ENCODE assay signal across 14 cellular contexts in the genomic region with DNA sequence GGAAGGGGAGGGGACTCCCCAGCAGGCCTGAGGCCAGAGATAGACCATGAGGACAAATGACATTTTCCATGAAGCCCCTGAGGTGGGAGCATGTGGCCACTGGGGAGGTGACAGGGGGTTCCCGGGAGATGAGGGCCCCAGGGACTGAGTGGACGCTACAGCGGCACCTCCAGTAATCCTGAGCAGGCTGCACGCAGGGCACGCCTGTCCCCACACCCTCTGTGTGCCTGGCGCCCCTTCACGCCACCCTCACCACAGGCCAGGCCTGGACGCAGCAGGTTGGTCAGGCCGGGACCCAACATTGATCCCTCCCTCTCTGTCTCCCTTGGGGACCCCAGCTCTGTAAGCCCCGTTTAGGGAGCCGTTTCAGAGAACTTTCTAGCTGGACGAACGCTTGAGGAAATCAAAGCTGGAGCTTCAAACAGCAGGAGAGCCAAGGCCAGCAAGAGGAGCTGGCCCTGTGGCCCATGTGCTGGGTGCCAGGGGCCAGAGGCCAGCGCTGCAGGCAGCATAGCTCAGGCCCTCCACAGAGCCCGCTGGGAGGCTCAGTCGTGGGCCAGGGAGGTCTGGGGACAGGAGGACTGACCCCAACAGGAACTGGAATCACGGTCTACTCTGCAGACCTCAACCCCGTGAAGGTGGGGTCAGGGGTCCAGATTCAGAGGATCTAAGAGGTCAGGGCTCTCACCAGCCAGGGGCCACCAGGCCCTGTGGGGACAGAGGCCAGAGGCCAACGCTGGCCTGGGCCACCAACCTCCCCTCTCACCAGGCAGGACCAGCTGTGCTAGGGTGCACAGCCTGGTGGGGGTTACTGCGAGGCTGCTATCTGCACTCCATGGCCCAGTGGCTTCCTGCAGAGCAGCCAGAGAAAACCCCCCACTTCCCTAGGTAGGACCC. TPM values are rescaled to one million over a fixed set of nuclear protein-coding genes. Genes with fewer than 3 reads are reported as not detected.
DNase-seq lines count a peak whose midpoint lies in the region; ATAC-seq and TF ChIP-seq lines count a peak whose summit lies in the region.
"Had no signal": no experiment of that assay in that cellular context is flagged by ENCODE, and none has a peak within 500 bp of the region (broad histone marks: within the 10 kb centered on the region; RNA-seq: fewer than 3 reads in every experiment).

No MANE protein-coding gene starts in this region.

- DNase-seq in left ventricle myocardium inferior (no peak), Right ventricle myocardium inferior (ENCODE audit: missing footprints) (no peak), osteocyte (ENCODE audit: extremely low spot score, unreplicated experiment) (no peak), aorta (no peak), NCI-H1092 treated with DMSO at 0.1 percent for 48 hours (lab: John Stamatoyannopoulos, UW) (no peak), midbrain (lab: John Stamatoyannopoulos, UW) (no peak)
- DNase-seq: dermis blood vessel endothelial cell, NCI-H1048, NCI-H226, RPMI8226 had no signal

- no peaks in the 10 kb centered on the region for H3K27me3 Mint-ChIP-seq in osteocyte (ENCODE audit: unreplicated experiment)

- intact Hi-C loops in left ventricle myocardium inferior (cut with micrococcal nuclease) (no loop called here), Right ventricle myocardium inferior (cut with DNase I) (no loop called here), aorta (cut with DNase I) (no loop called here)

- H3K4me1 ChIP-seq in left ventricle myocardium inferior: peaks cover 48% of the 10 kb centered on the region
- H3K4me1 ChIP-seq in aorta (ENCODE audit: control insufficient read depth in 1 of 2, insufficient read depth in 2 of 2, low read length in 2 of 2): no peaks in the 10 kb centered on the region

- H3K27me3 ChIP-seq in left ventricle myocardium inferior (ENCODE audit: low read depth) (no peaks in the 10 kb centered on the region), aorta (ENCODE audit: control insufficient read depth in 1 of 2, insufficient read depth in 2 of 2, low read length in 1 of 2) (no peaks in the 10 kb centered on the region)

- 37% methylated on average over 20 of the region's 20 CpGs for WGBS in aorta, 2 donors

- H3K27ac ChIP-seq in left ventricle myocardium inferior (replicated peaks): peak overlapping the region; percentile 99
- H3K27ac ChIP-seq in angular gyrus (ENCODE audit: low read depth, low read length): peak overlapping the region; percentile 90
- H3K27ac ChIP-seq in aorta (ENCODE audit: low read depth in 1 of 2, low read length in 2 of 2): peak overlapping the region; percentile 66 to 76

- no peaks in the 10 kb centered on the region for H3K9me3 ChIP-seq in left ventricle myocardium inferior (replicated peaks)
- no peaks in the 10 kb centered on the region for H3K9me3 ChIP-seq in aorta (ENCODE audit: control insufficient read depth, low read length)
- H3K9me3 ChIP-seq: HAP-1 had no signal

- peaks cover 42% of the 10 kb centered on the region for H3K4me1 Mint-ChIP-seq in osteocyte (ENCODE audit: unreplicated experiment)

- H3K36me3 ChIP-seq in left ventricle myocardium inferior: peaks cover 41% of the 10 kb centered on the region
- H3K36me3 ChIP-seq in aorta (ENCODE audit: control insufficient read depth in 1 of 2, insufficient read depth in 2 of 2, low read length in 1 of 2): no peaks in the 10 kb centered on the region

- H3K4me3 ChIP-seq in left ventricle myocardium inferior (no peak overlapping the region), aorta (ENCODE audit: low read length in 2 of 2) (no peak overlapping the region)
- H3K4me3 ChIP-seq: HAP-1 had no signal

- H3K36me3 Mint-ChIP-seq in osteocyte (ENCODE audit: unreplicated experiment): peaks cover 5% of the 10 kb centered on the region

- H3K27ac Mint-ChIP-seq in osteocyte (ENCODE audit: unreplicated experiment): peak overlapping the region; percentile 100

- no peak for ATAC-seq in Right ventricle myocardium inferior
- no peak for ATAC-seq in aorta (ENCODE audit: low FRiP score)
- ATAC-seq in GM19452 (IDR thresholded peaks at IDR 0.05; ENCODE audit: unreplicated experiment): no peak

- no peak overlapping the region for H3K4me3 Mint-ChIP-seq in osteocyte (ENCODE audit: unreplicated experiment)

- H3K9me3 Mint-ChIP-seq in osteocyte (ENCODE audit: unreplicated experiment): no peaks in the 10 kb centered on the region

- TF ChIP-seq CTCF in left ventricle myocardium inferior (IDR thresholded peaks at IDR 0.05; ENCODE audit: borderline replicate concordance) (no peak), osteocyte (IDR thresholded peaks at IDR 0.05) (no peak)

RNA-seq across cellular contexts. Expression of gene LSM4, which starts 14.6 kb away (rescaled TPM):
- total RNA-seq in left ventricle myocardium inferior (94.8 TPM), Right ventricle myocardium inferior (106 TPM), osteocyte (92.1 and 98.1 TPM in 2 replicates), aorta (10 to 100 TPM; 32.2 to 34.5 TPM)
- polyA plus RNA-seq in aorta: 10 to 100 TPM; 58.6 to 91.8 TPM

RNA-seq across cellular contexts. Expression of gene JUND, which starts 26.9 kb away (rescaled TPM):
- total RNA-seq in left ventricle myocardium inferior (107 TPM), Right ventricle myocardium inferior (113 TPM), osteocyte (203 and 241 TPM in 2 replicates), aorta (100 to 1,000 TPM; 214 to 492 TPM)
- 100 to 1,000 TPM in 1 of 2 donors, 10 to 100 TPM in 1; 62.6 to 161 TPM for polyA plus RNA-seq in aorta

RNA-seq across cellular contexts. Expression of gene PGPEP1, which starts 32.1 kb away (rescaled TPM):
- total RNA-seq in left ventricle myocardium inferior (38.8 TPM), Right ventricle myocardium inferior (29.3 TPM), osteocyte (36.1 and 38.5 TPM in 2 replicates), aorta (10 to 100 TPM; 41.5 to 46.9 TPM)
- polyA plus RNA-seq in aorta: 10 to 100 TPM; 19.2 to 25.3 TPM

RNA-seq across cellular contexts. Expression of gene IQCN, which starts 34.0 kb away (rescaled TPM):
- total RNA-seq in left ventricle myocardium inferior (0.49 TPM), Right ventricle myocardium inferior (0.43 TPM), osteocyte (6.9 and 10.4 TPM in 2 replicates), aorta (10 to 100 TPM in 1 of 2 donors, 1 to 10 TPM in 1; 8.1 to 12.2 TPM)
- 10 to 100 TPM in 1 of 2 donors, 1 to 10 TPM in 1; 4.5 to 20.7 TPM for polyA plus RNA-seq in aorta
- total RNA-seq: pulmonary artery endothelial cell had no signal
